ENCODE assay signal across 18 cellular contexts in genomic region chr18:13366541-13366940, GRCh38.
"Had no signal": no experiment of that assay in that cellular context is flagged by ENCODE, and none has a peak within 500 bp of the region (broad histone marks: within the 10 kb centered on the region; RNA-seq: fewer than 3 reads in every experiment).

No MANE protein-coding gene starts in this region.

- H3K4me3 Mint-ChIP-seq: activated naive CD8-positive, alpha-beta T cell; immature natural killer cell; nephron had no signal

- H3K27me3 Mint-ChIP-seq: activated naive CD8-positive, alpha-beta T cell had no signal

- H3K4me1 ChIP-seq: upper lobe of right lung had no signal

- H3K27ac Mint-ChIP-seq: activated naive CD8-positive, alpha-beta T cell; immature natural killer cell; nephron had no signal

- H3K4me3 ChIP-seq: heart right ventricle, upper lobe of right lung had no signal

- ATAC-seq: esophagus mucosa had no signal

- H3K36me3 Mint-ChIP-seq: activated naive CD8-positive, alpha-beta T cell; immature natural killer cell had no signal

- DNase-seq: activated CD4-positive, alpha-beta T cell treated with anti-CD3 and anti-CD28 coated beads, Interleukin-2, amount 50 U/mL, for 1 hour; activated CD4-positive, CD25-positive, alpha-beta regulatory T cell treated with anti-CD3 and anti-CD28 coated beads, Interleukin-2, amount 50 U/mL, for 72 hours; activated effector memory CD4-positive, alpha-beta T cell treated with anti-CD3 and anti-CD28 coated beads, Interleukin-2, amount 50 U/mL, for 16 hours; cerebellar nuclear complex; cortex of kidney; effector CD4-positive, alpha-beta T cell; heart right ventricle; immature natural killer cell; nucleus accumbens; retina; stimulated activated CD8-positive, alpha-beta memory T cell treated with anti-CD3 and anti-CD28 coated beads, Interleukin-4, amount 100 ng/mL, for 48 hours; stimulated activated naive CD4-positive, alpha-beta T cell; T-helper 1 cell; upper lobe of right lung had no signal

- H3K9me3 ChIP-seq: heart right ventricle, upper lobe of right lung had no signal

- H3K9me3 Mint-ChIP-seq: immature natural killer cell, nephron had no signal

- H3K27me3 ChIP-seq: heart right ventricle, upper lobe of right lung had no signal

- H3K27ac ChIP-seq: heart right ventricle, upper lobe of right lung, VCaP had no signal

- H3K4me1 Mint-ChIP-seq: immature natural killer cell, nephron had no signal

- H3K36me3 ChIP-seq: heart right ventricle, upper lobe of right lung had no signal
